8 cellular contexts compared by ENCODE assay signal in genomic region chr5:90473321-90474234, GRCh38. TPM values are rescaled to one million over a fixed set of nuclear protein-coding genes. Genes with fewer than 3 reads are reported as not detected.
A peak's percentile ranks its signal among the peaks of the same experiment; 100 is the strongest.
DNase-seq lines count a peak whose midpoint lies in the region; ATAC-seq and TF ChIP-seq lines count a peak whose summit lies in the region.

No MANE protein-coding gene starts in this region.

- WGBS in transverse colon (ENCODE audit: low coverage in 1 of 2), 2 donors, result 0 to 1% methylated on average over 2 to 30 of the region's 57 CpGs

- peaks cover 20% of the 10 kb centered on the region for H3K36me3 Mint-ChIP-seq in activated T-helper 17 cell treated with anti-CD3 and anti-CD28 coated beads, Interleukin-2, amount 50 U/mL, for 72 hours (ENCODE audit: low read depth)
- peaks cover 14% of the 10 kb centered on the region for H3K36me3 Mint-ChIP-seq in neural crest cell (ENCODE audit: low read depth)

- peak overlapping the region; percentile 86 for H2AFZ ChIP-seq in ACC112 (ENCODE audit: low read length, unreplicated experiment)

- DNase-seq in NCI-H82 (lab: John Stamatoyannopoulos, UW) (peak; percentile 77), foreskin fibroblast (peak; percentile 33 to 42), neural crest cell (ENCODE audit: low read depth, low spot score) (peak; percentile 25), transverse colon (peak; percentile 32)

- TF ChIP-seq POLR2A in transverse colon (IDR thresholded peaks at IDR 0.05), result no peak

- H3K9me3 Mint-ChIP-seq in activated T-helper 17 cell treated with anti-CD3 and anti-CD28 coated beads, Interleukin-2, amount 50 U/mL, for 72 hours, result no peaks in the 10 kb centered on the region
- peaks cover 6% of the 10 kb centered on the region for H3K9me3 Mint-ChIP-seq in neural crest cell

- H3K27ac Mint-ChIP-seq in activated T-helper 17 cell treated with anti-CD3 and anti-CD28 coated beads, Interleukin-2, amount 50 U/mL, for 72 hours, result peak overlapping the region; percentile 86
- peak overlapping the region; percentile 96 for H3K27ac Mint-ChIP-seq in neural crest cell (ENCODE audit: unreplicated experiment)

- H3K27me3 ChIP-seq in ACC112 (ENCODE audit: insufficient read depth, low read length) (no peaks in the 10 kb centered on the region), transverse colon (no peaks in the 10 kb centered on the region)

- 0 out of 2 replicates have a peak, but pooled peaks cover 11% of the 10 kb centered on the region for H3K36me3 ChIP-seq in ACC112 (ENCODE audit: insufficient read depth, low read length)
- H3K36me3 ChIP-seq in transverse colon, result no peaks in the 10 kb centered on the region

- TF ChIP-seq CTCF in foreskin fibroblast (IDR thresholded peaks at IDR 0.05; ENCODE audit: low read depth, low read length) (no peak), neural crest cell (conservative IDR thresholded peaks at IDR 0.05) (no peak), transverse colon (IDR thresholded peaks at IDR 0.05) (no peak)

- in situ Hi-C loops in transverse colon (cut with MboI; ENCODE audit: low pct_ligation_motif_present in 1 of 4, low pct_unique_long_range_greater_than_20kb in 1 of 4, low sequenced_read_pairs in 3 of 4), result loop anchor here in 2 of 4 donors (10.0 to 25.0 kb wide), 2 partner anchors 51 to 314 kb away; partner anchors contain the start of gene LYSMD3 (in 1 of the 2)

- H3K4me3 Mint-ChIP-seq in activated T-helper 17 cell treated with anti-CD3 and anti-CD28 coated beads, Interleukin-2, amount 50 U/mL, for 72 hours, result peak overlapping the region; percentile 98
- peak overlapping the region; percentile 97 for H3K4me3 Mint-ChIP-seq in neural crest cell

- H3K4me1 ChIP-seq in ACC112 (ENCODE audit: control insufficient read depth, insufficient read depth, low read length, unreplicated experiment) (peaks cover 11% of the 10 kb centered on the region), transverse colon (peaks cover 5 to 28% (median 18%) of the 10 kb centered on the region in 4 donors)

- H3K27ac ChIP-seq in ACC112 (ENCODE audit: low read depth, low read length), result no peak overlapping the region
- peak overlapping the region; percentile 84 to 93 (median 92) for H3K27ac ChIP-seq in transverse colon

- ATAC-seq in GM18508 (IDR thresholded peaks at IDR 0.05; ENCODE audit: insufficient read depth, unreplicated experiment) (peak; percentile 3), HG03025 (IDR thresholded peaks at IDR 0.05; ENCODE audit: low FRiP score, unreplicated experiment) (peak; percentile 9)
- ATAC-seq in activated T-helper 17 cell treated with anti-CD3 and anti-CD28 coated beads, Interleukin-2, amount 50 U/mL, for 72 hours (replicated peaks), result peak; percentile 7

- H3K9me3 ChIP-seq in transverse colon, result no peaks in the 10 kb centered on the region

- intact Hi-C loops in transverse colon (cut with DNase I; ENCODE audit: low total_unique reads), result loop anchor here (1.0 kb wide), 1 partner anchor 50 kb away; no protein-coding TSS in a partner anchor

- TF ChIP-seq EP300 in transverse colon (IDR thresholded peaks at IDR 0.05; ENCODE audit: low read depth), result no peak

- peak overlapping the region; percentile 95 for H3K4me3 ChIP-seq in ACC112 (ENCODE audit: low read depth, low read length)
- H3K4me3 ChIP-seq in foreskin fibroblast (ENCODE audit: low read depth in 1 of 2, low read length in 2 of 2), result peak overlapping the region; percentile 72 to 85
- H3K4me3 ChIP-seq in transverse colon, result peak overlapping the region; percentile 75 to 78 (median 76)

- H3K4me1 Mint-ChIP-seq in activated T-helper 17 cell treated with anti-CD3 and anti-CD28 coated beads, Interleukin-2, amount 50 U/mL, for 72 hours, result peaks cover 9% of the 10 kb centered on the region
- H3K4me1 Mint-ChIP-seq in neural crest cell, result peaks cover 56% of the 10 kb centered on the region

- H3K27me3 Mint-ChIP-seq in activated T-helper 17 cell treated with anti-CD3 and anti-CD28 coated beads, Interleukin-2, amount 50 U/mL, for 72 hours, result no peaks in the 10 kb centered on the region
- peaks cover 26% of the 10 kb centered on the region for H3K27me3 Mint-ChIP-seq in neural crest cell (ENCODE audit: low read depth)

- H3K79me2 ChIP-seq in ACC112 (ENCODE audit: control insufficient read depth, insufficient read depth, low read length, unreplicated experiment), result peaks cover 52% of the 10 kb centered on the region

RNA-seq across cellular contexts. Expression of gene MBLAC2, which starts 1.0 kb away (rescaled TPM):
- total RNA-seq in activated T-helper 17 cell treated with anti-CD3 and anti-CD28 coated beads, Interleukin-2, amount 50 U/mL, for 72 hours, result 1 to 10 TPM; 2.4 to 3.5 TPM
- 6.6 and 7.3 TPM in 2 replicates for total RNA-seq in neural crest cell
- 1 to 10 TPM in 3 of 4 donors, under 1 TPM in 1; 0.60 to 6.1 (median 6.0) TPM for total RNA-seq in transverse colon

RNA-seq across cellular contexts. Expression of gene POLR3G, which starts 1.1 kb away (rescaled TPM):
- total RNA-seq in activated T-helper 17 cell treated with anti-CD3 and anti-CD28 coated beads, Interleukin-2, amount 50 U/mL, for 72 hours, result 10 to 100 TPM in 1 of 2 donors, 1 to 10 TPM in 1; 5.3 to 22.9 TPM
- total RNA-seq in neural crest cell, result 10.6 and 12.1 TPM in 2 replicates
- total RNA-seq in transverse colon, result 1 to 10 TPM in 3 of 4 donors, not detected in 1; 1.1 to 6.7 (median 2.5) TPM

RNA-seq across cellular contexts. Expression of gene LYSMD3, which starts 55.8 kb away (rescaled TPM):
- total RNA-seq in activated T-helper 17 cell treated with anti-CD3 and anti-CD28 coated beads, Interleukin-2, amount 50 U/mL, for 72 hours, result 10 to 100 TPM; 17.0 to 23.5 TPM
- total RNA-seq in neural crest cell, result 12.0 and 12.1 TPM in 2 replicates
- total RNA-seq in transverse colon, result 10 to 100 TPM in 2 of 4 donors, 1 to 10 TPM in 2; 5.6 to 23.0 (median 12.8) TPM

Comparison
In these comparisons a context has a peak if more than half of its experiments do, and no peak if none do; other contexts are left out.
1. DNase-seq: peak in every context shown above with its lines; median percentile 77 in NCI-H82; 38 in foreskin fibroblast; 32 in transverse colon; 25 in neural crest cell.